In genomic region chr5:141696431-141696830, GRCh38 we compare ENCODE assay signal across 24 cellular contexts.
"Had no signal": no experiment of that assay in that cellular context is flagged by ENCODE, and none has a peak within 500 bp of the region (broad histone marks: within the 10 kb centered on the region; RNA-seq: fewer than 3 reads in every experiment).

No MANE protein-coding gene starts in this region.

- ATAC-seq: activated T-cell treated with anti-CD3 and anti-CD28 coated beads, Interleukin-2, amount 50 U/mL, for 72 hours; K562; T-helper 17 cell had no signal

- H3K36me3 Mint-ChIP-seq: activated naive CD8-positive, alpha-beta T cell treated with anti-CD3 and anti-CD28 coated beads, Interleukin-2, amount 10 ng/mL, durations not matched to agents 7 days and 5 days had no signal

- H3K9me3 ChIP-seq: adrenal gland, breast epithelium had no signal

- DNase-seq: activated CD4-positive, alpha-beta memory T cell treated with anti-CD3 and anti-CD28 coated beads, Interleukin-2, amount 10 ng/mL, durations not matched to agents 7 days and 5 days; activated CD4-positive, alpha-beta T cell treated with anti-CD3 and anti-CD28 coated beads, Interleukin-2, amount 10 ng/mL, durations not matched to agents 7 days and 5 days; activated CD4-positive, CD25-positive, alpha-beta regulatory T cell; activated gamma-delta T cell treated with Interleukin-2 at 50 U/mL for 16 hours; activated naive CD4-positive, alpha-beta T cell treated with anti-CD3 and anti-CD28 coated beads, Interleukin-2, amount 50 U/mL, for 16 hours; activated naive CD8-positive, alpha-beta T cell treated with anti-CD3 and anti-CD28 coated beads, Interleukin-2, amount 10 ng/mL, durations not matched to agents 7 days and 5 days; activated T-cell treated with anti-CD3 and anti-CD28 coated beads for 4 hours; activated T-cell treated with anti-CD3 and anti-CD28 coated beads, Interleukin-2, amount 50 U/mL, for 72 hours; adrenal gland; central memory CD4-positive, alpha-beta T cell; Kasumi-1; NCI-H1105 treated with DMSO at 0.1 percent for 48 hours; NCI-H1436 treated with DMSO at 0.1 percent for 48 hours; NCI-H187; NCI-H2081; NCI-H510A treated with DMSO at 0.1 percent for 48 hours; NCI-H69; NK-92 treated with Interleukin-12 subunit alpha and Interleukin-12 subunit beta, amount 100 ng/mL, for 24 hours; SIG-M5; T-helper 17 cell; T-helper 9 cell had no signal

- H3K4me3 Mint-ChIP-seq: activated CD4-positive, alpha-beta memory T cell treated with anti-CD3 and anti-CD28 coated beads, Interleukin-2, amount 10 ng/mL, durations not matched to agents 7 days and 5 days; activated CD4-positive, alpha-beta T cell treated with anti-CD3 and anti-CD28 coated beads, Interleukin-2, amount 10 ng/mL, durations not matched to agents 7 days and 5 days; activated naive CD8-positive, alpha-beta T cell treated with anti-CD3 and anti-CD28 coated beads, Interleukin-2, amount 10 ng/mL, durations not matched to agents 7 days and 5 days; activated T-cell treated with anti-CD3 and anti-CD28 coated beads, Interleukin-2, amount 50 U/mL, for 72 hours; T-helper 17 cell had no signal

- H3K36me3 ChIP-seq: adrenal gland, breast epithelium had no signal

- H3K9me3 Mint-ChIP-seq: activated CD4-positive, alpha-beta memory T cell treated with anti-CD3 and anti-CD28 coated beads, Interleukin-2, amount 10 ng/mL, durations not matched to agents 7 days and 5 days; activated CD4-positive, alpha-beta T cell treated with anti-CD3 and anti-CD28 coated beads, Interleukin-2, amount 10 ng/mL, durations not matched to agents 7 days and 5 days; activated naive CD8-positive, alpha-beta T cell treated with anti-CD3 and anti-CD28 coated beads, Interleukin-2, amount 10 ng/mL, durations not matched to agents 7 days and 5 days; activated T-cell treated with anti-CD3 and anti-CD28 coated beads, Interleukin-2, amount 50 U/mL, for 72 hours; activated T-helper 2 cell treated with anti-CD3 and anti-CD28 coated beads, Interferon-gamma antibody, Interleukin-2, Interleukin-4, amounts not matched to agents 10 μg/mL and 5 μg/mL and 100 μg/mL, durations not matched to agents 14 hours and 24 hours and 36 hours had no signal

- FAIRE-seq: K562 had no signal

- H3K4me3 ChIP-seq: adrenal gland, breast epithelium, K562 had no signal

- H3K27ac ChIP-seq: adrenal gland, breast epithelium had no signal

- H3K27ac Mint-ChIP-seq: activated CD4-positive, alpha-beta memory T cell treated with anti-CD3 and anti-CD28 coated beads, Interleukin-2, amount 10 ng/mL, durations not matched to agents 7 days and 5 days; activated CD4-positive, alpha-beta T cell treated with anti-CD3 and anti-CD28 coated beads, Interleukin-2, amount 10 ng/mL, durations not matched to agents 7 days and 5 days; activated naive CD8-positive, alpha-beta T cell treated with anti-CD3 and anti-CD28 coated beads, Interleukin-2, amount 10 ng/mL, durations not matched to agents 7 days and 5 days; activated T-cell treated with anti-CD3 and anti-CD28 coated beads, Interleukin-2, amount 50 U/mL, for 72 hours; activated T-helper 2 cell treated with anti-CD3 and anti-CD28 coated beads, Interferon-gamma antibody, Interleukin-2, Interleukin-4, amounts not matched to agents 10 μg/mL and 5 μg/mL and 100 μg/mL, durations not matched to agents 14 hours and 24 hours and 36 hours; T-helper 17 cell had no signal
